In genomic region chr6:166701424-166701823, GRCh38 we compare ENCODE assay signal across 6 cellular contexts.
DNase-seq lines count a peak whose midpoint lies in the region; ATAC-seq and TF ChIP-seq lines count a peak whose summit lies in the region.
"Not testable (repeated sequence)": the region's sequence is repeated elsewhere in the genome, so short reads cannot be mapped to it uniquely, and the experiment has no call there.

No MANE protein-coding gene starts in this region.

- POLR2A ChIA-PET in WTC11 (lab: Charles Lee): not testable (repeated sequence)

- H4K20me1 ChIP-seq in GM23338 (replicated peaks; ENCODE audit: insufficient read depth); neural cell (ENCODE audit: insufficient read depth): not testable (repeated sequence)

- not testable (repeated sequence) for H3K9me2 ChIP-seq in GM23338 (ENCODE audit: insufficient read depth); neural cell (ENCODE audit: insufficient read depth, low read length)

- not testable (repeated sequence) for H3K9me3 Mint-ChIP-seq in GM23338, WTC11

- not testable (repeated sequence) for TF ChIP-seq RAD21 in neural cell (conservative IDR thresholded peaks at IDR 0.05)

- peak; percentile 17 for TF ChIP-seq EP300 in neural cell (conservative IDR thresholded peaks at IDR 0.05; ENCODE audit: poor library complexity, severe bottlenecking)

- H3K9me3 ChIP-seq in neural cell (ENCODE audit: low read length): not testable (repeated sequence)

- H3K36me3 ChIP-seq in GM23338 (ENCODE audit: insufficient read depth); neural cell (ENCODE audit: insufficient read depth, low read length): not testable (repeated sequence)

- H2AFZ ChIP-seq in GM23338; neural cell (ENCODE audit: low read depth, low read length): not testable (repeated sequence)

- not testable (repeated sequence) for DNase-seq in GM23338 (ENCODE audit: low spot score); WTC11 (ENCODE audit: low spot score); foreskin keratinocyte
- DNase-seq in NCI-H524 treated with DMSO at 0.1 percent for 48 hours (lab: John Stamatoyannopoulos, UW): peak; percentile 24
- peak; percentile 40 for DNase-seq in NCI-H82 (lab: John Stamatoyannopoulos, UW)

- ATAC-seq in GM23338 (peak; percentile 58), WTC11 (peak; percentile 72), foreskin keratinocyte (peak; percentile 25)

- H3F3A ChIP-seq in GM23338 (replicated peaks; ENCODE audit: low read depth); neural cell (ENCODE audit: insufficient read depth, low read length, poor library complexity, severe bottlenecking): not testable (repeated sequence)

- H3K27ac ChIP-seq in GM23338 (ENCODE audit: low read depth); foreskin keratinocyte: not testable (repeated sequence)
- H3K27ac ChIP-seq in neural cell (ENCODE audit: low read length): peak overlapping the region; percentile 12

- TF ChIP-seq CTCF in GM23338 (conservative IDR thresholded peaks at IDR 0.05; ENCODE audit: low read depth in 2 of 2); WTC11 (IDR thresholded peaks at IDR 0.05); foreskin keratinocyte (conservative IDR thresholded peaks at IDR 0.05); neural cell (IDR thresholded peaks at IDR 0.05; ENCODE audit: poor library complexity, severe bottlenecking): not testable (repeated sequence)

- H3K4me2 ChIP-seq in GM23338; neural cell (ENCODE audit: low read length): not testable (repeated sequence)

- CTCF ChIA-PET in WTC11 (lab: Charles Lee): not testable (repeated sequence)

- not testable (repeated sequence) for H3K79me2 ChIP-seq in GM23338 (replicated peaks; ENCODE audit: insufficient read depth); neural cell (replicated peaks; ENCODE audit: insufficient read depth, low read length)

- not testable (repeated sequence) for H3K4me3 Mint-ChIP-seq in GM23338, WTC11

- not testable (repeated sequence) for H3K36me3 Mint-ChIP-seq in GM23338 (ENCODE audit: low read depth); WTC11

- H3K9ac ChIP-seq in neural cell (ENCODE audit: low read length): not testable (repeated sequence)

- not testable (repeated sequence) for H3K4me3 ChIP-seq in GM23338; neural cell (ENCODE audit: low read length)

- H3K4me1 Mint-ChIP-seq in GM23338: peaks cover 41% of the 10 kb centered on the region
- H3K4me1 Mint-ChIP-seq in WTC11: peaks cover 35% of the 10 kb centered on the region

- not testable (repeated sequence) for H3K27me3 ChIP-seq in GM23338 (ENCODE audit: insufficient read depth); neural cell (ENCODE audit: insufficient read depth, low read depth, low read length)
- H3K27me3 ChIP-seq in foreskin keratinocyte: peaks cover 33% of the 10 kb centered on the region

- not testable (repeated sequence) for H3K27ac Mint-ChIP-seq in GM23338, WTC11

- H3K4me1 ChIP-seq in GM23338 (ENCODE audit: insufficient read depth): peaks cover 14% of the 10 kb centered on the region
- not testable (repeated sequence) for H3K4me1 ChIP-seq in foreskin keratinocyte

- not testable (repeated sequence) for H3K27me3 Mint-ChIP-seq in GM23338 (ENCODE audit: insufficient read depth, low read depth, poor library complexity)
- H3K27me3 Mint-ChIP-seq in WTC11 (ENCODE audit: low read depth): peaks cover 21% of the 10 kb centered on the region
